In the genomic region with DNA sequence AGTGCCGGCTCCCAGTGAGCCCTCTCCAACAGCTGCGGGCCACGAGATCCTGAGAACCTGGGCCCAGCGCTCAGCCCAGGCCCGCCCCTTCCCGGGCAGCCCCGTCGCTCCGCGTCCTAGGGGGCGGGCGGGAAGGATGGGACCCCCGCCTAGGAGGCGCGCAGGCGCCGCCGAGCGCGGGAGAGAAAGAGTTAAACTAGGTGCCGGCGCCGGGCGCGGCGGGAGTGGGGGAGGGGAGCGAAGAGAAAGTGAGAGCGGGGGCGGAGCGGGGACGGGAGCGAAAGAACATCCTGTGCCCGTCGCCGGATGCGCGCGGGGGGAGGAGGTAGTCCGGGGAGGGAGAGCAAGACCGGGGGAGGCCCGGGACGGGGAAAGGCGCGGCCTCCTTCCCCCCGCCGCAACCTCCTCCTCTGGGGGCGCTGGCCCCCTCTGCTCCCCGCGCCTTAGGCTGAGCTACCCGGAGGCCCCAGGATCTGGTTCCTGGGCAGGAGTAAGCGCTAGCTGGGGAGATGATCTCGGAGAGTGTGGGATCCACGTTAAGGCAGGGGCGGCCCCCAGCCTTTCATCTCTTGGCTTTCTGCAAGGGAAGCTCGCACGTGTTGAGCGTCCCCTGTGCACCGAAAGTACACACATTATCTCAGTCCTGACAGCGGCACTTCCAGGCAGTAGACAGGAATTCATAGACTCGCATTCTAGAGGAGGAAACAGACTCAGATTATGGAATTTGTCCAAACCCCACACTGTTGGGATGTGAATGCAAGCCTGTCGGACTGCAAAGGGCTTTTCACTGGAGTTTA, we compare ENCODE assay signal across 8 cellular contexts. TPM values are rescaled to one million over a fixed set of nuclear protein-coding genes. Genes with fewer than 3 reads are reported as not detected.
DNase-seq lines count a peak whose midpoint lies in the region; ATAC-seq lines count a peak whose summit lies in the region.

No MANE protein-coding gene starts in this region.

- H3K27me3 ChIP-seq in muscle layer of duodenum (ENCODE audit: low read depth, low read length) = no peaks in the 10 kb centered on the region

- H3K27ac ChIP-seq in muscle layer of duodenum (ENCODE audit: low read length) = peak overlapping the region; percentile 98

- H3K4me1 ChIP-seq in muscle layer of duodenum (ENCODE audit: control insufficient read depth in 1 of 2, insufficient read depth in 2 of 2, low read length in 2 of 2) = peaks cover 36 to 39% of the 10 kb centered on the region in 2 donors

- peaks cover 77% of the 10 kb centered on the region for H3K4me1 Mint-ChIP-seq in activated T-cell treated with anti-CD3 and anti-CD28 coated beads, Interleukin-2, amount 50 U/mL, for 4 hours (ENCODE audit: low read depth)

- H3K9me3 Mint-ChIP-seq in activated T-cell treated with anti-CD3 and anti-CD28 coated beads, Interleukin-2, amount 50 U/mL, for 4 hours = no peaks in the 10 kb centered on the region

- H3K36me3 Mint-ChIP-seq in activated T-cell treated with anti-CD3 and anti-CD28 coated beads, Interleukin-2, amount 50 U/mL, for 4 hours (ENCODE audit: insufficient read depth) = no peaks in the 10 kb centered on the region

- H3K4me3 Mint-ChIP-seq in activated T-cell treated with anti-CD3 and anti-CD28 coated beads, Interleukin-2, amount 50 U/mL, for 4 hours = peak overlapping the region; percentile 85

- DNase-seq in CMK (ENCODE audit: low read depth) (peak; percentile 89), HK-2 (ENCODE audit: unreplicated experiment) (peak; percentile 80), OCI-M1 (lab: John Stamatoyannopoulos, UW) (peak; percentile 91)
- DNase-seq in activated T-cell treated with anti-CD3 and anti-CD28 coated beads, Interleukin-2, amount 50 U/mL, for 4 hours = peak; percentile 92
- DNase-seq in stimulated activated CD8-positive, alpha-beta memory T cell treated with anti-CD3 and anti-CD28 coated beads, Interleukin-7, amount 100 ng/mL, for 1 hour (ENCODE audit: low read depth in 2 of 2) = peak; percentile 83 to 92

- H3K4me3 ChIP-seq in muscle layer of duodenum (ENCODE audit: low read depth in 1 of 2, low read length in 2 of 2) = peak overlapping the region; percentile 52 to 66

- ATAC-seq in GM19397 (IDR thresholded peaks at IDR 0.05; ENCODE audit: unreplicated experiment) (peak; percentile 53), esophagus mucosa (peak; percentile 65)
- ATAC-seq in activated T-cell treated with anti-CD3 and anti-CD28 coated beads, Interleukin-2, amount 50 U/mL, for 4 hours = peak; percentile 53 to 58

- no peaks in the 10 kb centered on the region for H3K9me3 ChIP-seq in muscle layer of duodenum (ENCODE audit: control insufficient read depth in 1 of 2, low read length in 2 of 2)

- no peaks in the 10 kb centered on the region for H3K27me3 Mint-ChIP-seq in activated T-cell treated with anti-CD3 and anti-CD28 coated beads, Interleukin-2, amount 50 U/mL, for 4 hours (ENCODE audit: low read depth)

- no peaks in the 10 kb centered on the region for H3K36me3 ChIP-seq in muscle layer of duodenum (ENCODE audit: control insufficient read depth in 1 of 2, insufficient read depth in 2 of 2, low read length in 2 of 2)

RNA-seq across cellular contexts. Expression of gene ARMC12, which starts 4.9 kb away (rescaled TPM):
- under 1 TPM in 2 of 3 donors, not detected in 1; 0.32 to 0.43 TPM for total RNA-seq in activated T-cell treated with anti-CD3 and anti-CD28 coated beads, Interleukin-2, amount 50 U/mL, for 4 hours
- total RNA-seq in esophagus mucosa = not detected

RNA-seq across cellular contexts. Expression of gene FKBP5, which starts 43.2 kb away (rescaled TPM):
- total RNA-seq in activated T-cell treated with anti-CD3 and anti-CD28 coated beads, Interleukin-2, amount 50 U/mL, for 4 hours = 10 to 100 TPM; 46.5 to 62.3 (median 59.9) TPM
- total RNA-seq in esophagus mucosa = 65.5 TPM

RNA-seq across cellular contexts. Expression of gene CLPSL2, which starts 44.5 kb away (rescaled TPM):
- total RNA-seq in activated T-cell treated with anti-CD3 and anti-CD28 coated beads, Interleukin-2, amount 50 U/mL, for 4 hours = not detected
- total RNA-seq in esophagus mucosa = not detected

RNA-seq across cellular contexts. Expression of gene CLPSL1, which starts 48.9 kb away (rescaled TPM):
- not detected for total RNA-seq in activated T-cell treated with anti-CD3 and anti-CD28 coated beads, Interleukin-2, amount 50 U/mL, for 4 hours
- total RNA-seq in esophagus mucosa = not detected

Comparison
In these comparisons a context has a peak if more than half of its experiments do, and no peak if none do; other contexts are left out.
1. Peak in every context shown above with its lines: DNase-seq, ATAC-seq, H3K4me3 ChIP-seq and H3K27ac ChIP-seq.